In the genomic region with DNA sequence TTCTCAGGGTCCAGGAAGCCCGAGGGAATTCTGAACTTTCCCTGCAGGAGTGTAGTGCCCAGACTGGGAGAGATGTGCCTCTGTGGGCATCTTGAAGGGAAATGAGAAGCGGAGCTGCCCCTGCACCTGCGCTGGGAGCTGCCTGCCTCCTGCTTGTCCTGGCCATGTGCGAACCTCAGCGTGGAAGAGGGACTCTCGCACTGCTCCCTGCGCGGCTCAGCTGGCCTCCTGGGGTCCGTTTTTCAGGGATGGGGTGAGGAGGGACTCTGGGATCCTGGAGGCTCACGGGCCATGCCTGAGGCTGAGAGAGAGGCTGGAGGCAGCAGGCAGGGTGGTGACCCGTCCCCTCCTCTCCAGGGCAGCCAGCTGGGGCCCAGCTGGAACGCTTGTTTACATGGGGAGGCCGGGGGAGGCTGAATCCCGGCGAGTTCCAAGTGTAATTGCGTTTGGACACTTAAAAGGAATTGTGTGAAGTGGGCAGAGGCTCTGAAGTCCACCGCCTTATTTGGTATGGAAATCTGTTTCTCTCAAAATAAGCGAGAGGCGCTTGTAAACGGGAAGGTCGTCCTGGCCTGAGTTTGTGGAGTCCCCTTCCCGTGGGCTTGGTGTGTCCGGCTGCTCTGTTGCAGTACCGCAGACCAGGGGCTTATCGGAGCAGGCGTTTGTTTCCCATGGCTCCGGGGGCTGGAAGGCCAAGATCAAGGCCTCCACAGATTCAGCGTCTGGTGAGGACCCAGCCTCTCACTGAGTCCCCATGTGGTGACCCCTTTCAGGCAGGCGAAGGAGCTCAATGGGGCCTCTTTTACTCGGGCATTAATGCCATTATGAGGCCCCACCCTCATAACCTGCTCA, we compare ENCODE assay signal across 1 cellular context.
TF ChIP-seq lines count a peak whose summit lies in the region.

No MANE protein-coding gene starts in this region.

TF ChIP-seq in SK-N-SH treated with all-trans-retinoic acid at 6 μM for 48 hours, 23 proteins besides CTCF, POLR2A, EP300 and RAD21:
- no peak for TF ChIP-seq SNAI2 (CRISPR knock-in tag; IDR thresholded peaks at IDR 0.05)
- TF ChIP-seq ZNF565 (CRISPR knock-in tag; conservative IDR thresholded peaks at IDR 0.05; ENCODE audit: low read depth), result no peak
- TF ChIP-seq, protein P1, sequence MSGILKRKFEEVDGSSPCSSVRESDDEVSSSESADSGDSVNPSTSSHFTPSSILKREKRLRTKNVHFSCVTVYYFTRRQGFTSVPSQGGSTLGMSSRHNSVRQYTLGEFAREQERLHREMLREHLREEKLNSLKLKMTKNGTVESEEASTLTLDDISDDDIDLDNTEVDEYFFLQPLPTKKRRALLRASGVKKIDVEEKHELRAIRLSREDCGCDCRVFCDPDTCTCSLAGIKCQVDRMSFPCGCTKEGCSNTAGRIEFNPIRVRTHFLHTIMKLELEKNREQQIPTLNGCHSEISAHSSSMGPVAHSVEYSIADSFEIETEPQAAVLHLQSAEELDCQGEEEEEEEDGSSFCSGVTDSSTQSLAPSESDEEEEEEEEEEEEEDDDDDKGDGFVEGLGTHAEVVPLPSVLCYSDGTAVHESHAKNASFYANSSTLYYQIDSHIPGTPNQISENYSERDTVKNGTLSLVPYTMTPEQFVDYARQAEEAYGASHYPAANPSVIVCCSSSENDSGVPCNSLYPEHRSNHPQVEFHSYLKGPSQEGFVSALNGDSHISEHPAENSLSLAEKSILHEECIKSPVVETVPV (CRISPR knock-in tag; IDR thresholded peaks at IDR 0.05), result no peak
- no peak for TF ChIP-seq CSDC2 (CRISPR knock-in tag; IDR thresholded peaks at IDR 0.05)
- TF ChIP-seq, protein P2, sequence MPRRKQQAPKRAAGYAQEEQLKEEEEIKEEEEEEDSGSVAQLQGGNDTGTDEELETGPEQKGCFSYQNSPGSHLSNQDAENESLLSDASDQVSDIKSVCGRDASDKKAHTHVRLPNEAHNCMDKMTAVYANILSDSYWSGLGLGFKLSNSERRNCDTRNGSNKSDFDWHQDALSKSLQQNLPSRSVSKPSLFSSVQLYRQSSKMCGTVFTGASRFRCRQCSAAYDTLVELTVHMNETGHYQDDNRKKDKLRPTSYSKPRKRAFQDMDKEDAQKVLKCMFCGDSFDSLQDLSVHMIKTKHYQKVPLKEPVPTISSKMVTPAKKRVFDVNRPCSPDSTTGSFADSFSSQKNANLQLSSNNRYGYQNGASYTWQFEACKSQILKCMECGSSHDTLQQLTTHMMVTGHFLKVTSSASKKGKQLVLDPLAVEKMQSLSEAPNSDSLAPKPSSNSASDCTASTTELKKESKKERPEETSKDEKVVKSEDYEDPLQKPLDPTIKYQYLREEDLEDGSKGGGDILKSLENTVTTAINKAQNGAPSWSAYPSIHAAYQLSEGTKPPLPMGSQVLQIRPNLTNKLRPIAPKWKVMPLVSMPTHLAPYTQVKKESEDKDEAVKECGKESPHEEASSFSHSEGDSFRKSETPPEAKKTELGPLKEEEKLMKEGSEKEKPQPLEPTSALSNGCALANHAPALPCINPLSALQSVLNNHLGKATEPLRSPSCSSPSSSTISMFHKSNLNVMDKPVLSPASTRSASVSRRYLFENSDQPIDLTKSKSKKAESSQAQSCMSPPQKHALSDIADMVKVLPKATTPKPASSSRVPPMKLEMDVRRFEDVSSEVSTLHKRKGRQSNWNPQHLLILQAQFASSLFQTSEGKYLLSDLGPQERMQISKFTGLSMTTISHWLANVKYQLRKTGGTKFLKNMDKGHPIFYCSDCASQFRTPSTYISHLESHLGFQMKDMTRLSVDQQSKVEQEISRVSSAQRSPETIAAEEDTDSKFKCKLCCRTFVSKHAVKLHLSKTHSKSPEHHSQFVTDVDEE (CRISPR knock-in tag; IDR thresholded peaks at IDR 0.05), result no peak
- no peak for TF ChIP-seq BACH2 (CRISPR knock-in tag; IDR thresholded peaks at IDR 0.05; ENCODE audit: borderline replicate concordance)
- no peak for TF ChIP-seq TCF4 (CRISPR knock-in tag; IDR thresholded peaks at IDR 0.05; ENCODE audit: borderline replicate concordance)
- TF ChIP-seq, protein P3, sequence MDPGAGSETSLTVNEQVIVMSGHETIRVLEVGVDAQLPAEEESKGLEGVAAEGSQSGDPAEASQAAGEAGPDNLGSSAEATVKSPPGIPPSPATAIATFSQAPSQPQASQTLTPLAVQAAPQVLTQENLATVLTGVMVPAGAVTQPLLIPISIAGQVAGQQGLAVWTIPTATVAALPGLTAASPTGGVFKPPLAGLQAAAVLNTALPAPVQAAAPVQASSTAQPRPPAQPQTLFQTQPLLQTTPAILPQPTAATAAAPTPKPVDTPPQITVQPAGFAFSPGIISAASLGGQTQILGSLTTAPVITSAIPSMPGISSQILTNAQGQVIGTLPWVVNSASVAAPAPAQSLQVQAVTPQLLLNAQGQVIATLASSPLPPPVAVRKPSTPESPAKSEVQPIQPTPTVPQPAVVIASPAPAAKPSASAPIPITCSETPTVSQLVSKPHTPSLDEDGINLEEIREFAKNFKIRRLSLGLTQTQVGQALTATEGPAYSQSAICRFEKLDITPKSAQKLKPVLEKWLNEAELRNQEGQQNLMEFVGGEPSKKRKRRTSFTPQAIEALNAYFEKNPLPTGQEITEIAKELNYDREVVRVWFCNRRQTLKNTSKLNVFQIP (CRISPR knock-in tag; IDR thresholded peaks at IDR 0.05; ENCODE audit: borderline replicate concordance, low read depth), result no peak
- no peak for TF ChIP-seq ZC3H10 (CRISPR knock-in tag; IDR thresholded peaks at IDR 0.05)
- no peak for TF ChIP-seq ISL1 (CRISPR knock-in tag; IDR thresholded peaks at IDR 0.05)
- no peak for TF ChIP-seq OSR1 (CRISPR knock-in tag; IDR thresholded peaks at IDR 0.05)
- no peak for TF ChIP-seq ARNTL (CRISPR knock-in tag; IDR thresholded peaks at IDR 0.05; ENCODE audit: borderline replicate concordance, low read depth)
- TF ChIP-seq GLIS3 (CRISPR knock-in tag; IDR thresholded peaks at IDR 0.05), result no peak
- TF ChIP-seq ESRRG (CRISPR knock-in tag; IDR thresholded peaks at IDR 0.05), result no peak
- no peak for TF ChIP-seq ZFP3 (CRISPR knock-in tag; IDR thresholded peaks at IDR 0.05)
